ENCODE assay signal across 8 cellular contexts in genomic region chr5:149141957-149142851, GRCh38. TPM values are rescaled to one million over a fixed set of nuclear protein-coding genes. Genes with fewer than 3 reads are reported as not detected.
DNase-seq lines count a peak whose midpoint lies in the region; TF ChIP-seq lines count a peak whose summit lies in the region.

No MANE protein-coding gene starts in this region.

- peak overlapping the region; percentile 64 for H3K4me3 Mint-ChIP-seq in osteocyte (ENCODE audit: unreplicated experiment)

- no peaks in the 10 kb centered on the region for H3K36me3 Mint-ChIP-seq in osteocyte (ENCODE audit: unreplicated experiment)

- peak; percentile 34 to 65 for DNase-seq in SHP77 (lab: John Stamatoyannopoulos, UW)
- DNase-seq in SHP77 treated with DMSO at 0.1 percent for 48 hours (lab: John Stamatoyannopoulos, UW) = no peak
- peak; percentile 52 for DNase-seq in UCSD-AML1 (lab: John Stamatoyannopoulos, UW; ENCODE audit: unreplicated experiment)
- peak in 41 of 42 donors; percentile 20 to 79 (median 57) for DNase-seq in head of caudate nucleus
- DNase-seq in osteocyte (ENCODE audit: extremely low spot score, unreplicated experiment) = no peak
- DNase-seq in NK-92 (lab: John Stamatoyannopoulos, UW; ENCODE audit: unreplicated experiment) = no peak
- DNase-seq in NCI-H82 treated with DMSO at 0.1 percent for 48 hours (lab: John Stamatoyannopoulos, UW; ENCODE audit: unreplicated experiment) = no peak
- no peak for DNase-seq in HUDEP-2 (lab: John Stamatoyannopoulos, UW; ENCODE audit: unreplicated experiment in 76 of 76)

- intact Hi-C loops in head of caudate nucleus (cut with DNase I) = loop anchor here (5.0 to 10.0 kb wide), 2 partner anchors 85 to 123 kb away; no protein-coding TSS in a partner anchor

- peaks cover 3% of the 10 kb centered on the region for H3K27me3 Mint-ChIP-seq in osteocyte (ENCODE audit: unreplicated experiment)

- no peak for TF ChIP-seq CTCF in osteocyte (IDR thresholded peaks at IDR 0.05)

- peaks cover 9% of the 10 kb centered on the region for H3K4me1 Mint-ChIP-seq in osteocyte (ENCODE audit: unreplicated experiment)

- no peaks in the 10 kb centered on the region for H3K9me3 Mint-ChIP-seq in osteocyte (ENCODE audit: unreplicated experiment)

- H3K27ac Mint-ChIP-seq in osteocyte (ENCODE audit: unreplicated experiment) = no peak overlapping the region

RNA-seq across cellular contexts. Expression of gene ABLIM3, which starts 0.9 kb away (rescaled TPM):
- 0.64 and 0.99 TPM in 2 replicates for total RNA-seq in osteocyte

Comparison
In these comparisons a context has a peak if more than half of its experiments do, and no peak if none do; other contexts are left out.
1. DNase-seq: peak in SHP77 (2 of 2), UCSD-AML1 (single experiment) and head of caudate nucleus (41 of 42); none in SHP77 treated with DMSO at 0.1 percent for 48 hours (single experiment), osteocyte (single experiment), NK-92 (single experiment), NCI-H82 treated with DMSO at 0.1 percent for 48 hours (single experiment) and HUDEP-2 (0 of 76).